ENCODE assay signal across 1 cellular context in genomic region chr1:65190229-65190628, GRCh38.
TF ChIP-seq lines count a peak whose summit lies in the region.

No MANE protein-coding gene starts in this region.

TF ChIP-seq in K562, 482 proteins besides CTCF, POLR2A, EP300 and RAD21 (continued from another document):
- TF ChIP-seq VEZF1 (CRISPR knock-in tag; IDR thresholded peaks at IDR 0.05) (peak; percentile 50), GMEB1 (CRISPR knock-in tag; IDR thresholded peaks at IDR 0.05) (no peak), MNT (conservative IDR thresholded peaks at IDR 0.05) (peak in 1 of 2 experiments; percentile 52; a peak in 3 of 4 replicates), BHLHE40 (IDR thresholded peaks at IDR 0.05; ENCODE audit: low read length) (peak; percentile 40; the same call in 1 of the 2 replicates), ZNF740 (CRISPR knock-in tag; IDR thresholded peaks at IDR 0.05) (no peak), ZNF740 (tag; IDR thresholded peaks at IDR 0.05) (0 out of 4 replicates have a peak, but pooled peaks of 1 of the 2 experiments have one; percentile 22), HDAC3 (IDR thresholded peaks at IDR 0.05; ENCODE audit: borderline replicate concordance, partially characterized antibody) (no peak), PTRF (tag; IDR thresholded peaks at IDR 0.05) (no peak), USF2 (CRISPR knock-in tag; IDR thresholded peaks at IDR 0.05) (no peak)
TF ChIP-seq in K562: peak in this region for 5.
